20 cellular contexts compared by ENCODE assay signal in genomic region chr18:32998921-32999320, GRCh38.
"Had no signal": no experiment of that assay in that cellular context is flagged by ENCODE, and none has a peak within 500 bp of the region (broad histone marks: within the 10 kb centered on the region; RNA-seq: fewer than 3 reads in every experiment).

No MANE protein-coding gene starts in this region.

- H3K4me1 Mint-ChIP-seq: immature natural killer cell, naive B cell had no signal

- H3K9me3 ChIP-seq: lower lobe of right lung had no signal

- H3K4me2 ChIP-seq: hepatocyte had no signal

- H3K27ac Mint-ChIP-seq: immature natural killer cell, naive B cell had no signal

- DNase-seq: dermis blood vessel endothelial cell; dorsolateral prefrontal cortex; effector CD4-positive, alpha-beta T cell; effector memory CD4-positive, alpha-beta T cell; foreskin keratinocyte; heart left ventricle; hypothalamus; immature natural killer cell; islet precursor cell; kidney; left cardiac atrium; left lung; left ventricle myocardium superior; lower lobe of right lung; midbrain; naive B cell had no signal

- H3K4me3 Mint-ChIP-seq: immature natural killer cell, naive B cell had no signal

- H3K36me3 ChIP-seq: esophagus muscularis mucosa, gastroesophageal sphincter, heart left ventricle, left lung, lower lobe of right lung had no signal

- H2AFZ ChIP-seq: hepatocyte had no signal

- H3K27ac ChIP-seq: coronary artery, dorsolateral prefrontal cortex, esophagus muscularis mucosa, foreskin keratinocyte, gastroesophageal sphincter, heart left ventricle, hepatocyte, left lung, lower lobe of right lung had no signal

- H3K4me1 ChIP-seq: esophagus muscularis mucosa, foreskin keratinocyte, gastroesophageal sphincter, heart left ventricle, left lung, lower lobe of right lung had no signal

- H3K4me3 ChIP-seq: coronary artery, dorsolateral prefrontal cortex, esophagus muscularis mucosa, gastroesophageal sphincter, heart left ventricle, hepatocyte, left lung, lower lobe of right lung had no signal

- H3K36me3 Mint-ChIP-seq: immature natural killer cell had no signal

- H3K27me3 ChIP-seq: dorsolateral prefrontal cortex, esophagus muscularis mucosa, foreskin keratinocyte, gastroesophageal sphincter, heart left ventricle, hepatocyte, left lung had no signal
